ENCODE assay signal across 1 cellular context in genomic region chr20:56776345-56776744, GRCh38.
TF ChIP-seq lines count a peak whose summit lies in the region.

No MANE protein-coding gene starts in this region.

TF ChIP-seq in GM23338, 12 proteins besides CTCF, POLR2A, EP300 and RAD21 (continued from another document):
- TF ChIP-seq REST (IDR thresholded peaks at IDR 0.05; ENCODE audit: unreplicated experiment) (no peak), NANOG (IDR thresholded peaks at IDR 0.05; ENCODE audit: borderline replicate concordance) (no peak), STAT1 (IDR thresholded peaks at IDR 0.05; ENCODE audit: unreplicated experiment) (no peak)
